13 cellular contexts compared by ENCODE assay signal in the genomic region with DNA sequence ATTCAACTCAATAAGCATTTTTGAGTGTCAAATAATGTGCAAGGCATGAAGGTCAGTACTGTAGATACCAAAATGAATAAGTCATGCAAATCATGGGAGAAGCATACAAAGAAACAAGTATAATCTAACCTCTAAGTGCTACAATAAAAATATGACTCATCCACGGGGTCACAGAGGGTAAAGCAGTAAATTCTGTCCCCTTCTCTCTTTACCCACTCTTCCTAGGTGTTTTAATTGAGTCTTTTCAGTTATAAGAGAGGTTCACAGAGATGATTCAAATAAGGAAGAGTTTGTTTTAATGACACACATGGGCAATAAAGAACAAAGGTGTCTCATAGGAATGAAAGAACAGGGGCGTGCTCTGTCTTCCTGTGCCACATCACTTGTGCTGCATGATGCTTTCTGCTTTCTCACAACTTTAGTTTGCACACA.
DNase-seq lines count a peak whose midpoint lies in the region; ATAC-seq, FAIRE-seq and TF ChIP-seq lines count a peak whose summit lies in the region.
"Had no signal": no experiment of that assay in that cellular context is flagged by ENCODE, and none has a peak within 500 bp of the region (broad histone marks: within the 10 kb centered on the region; RNA-seq: fewer than 3 reads in every experiment).

No MANE protein-coding gene starts in this region.

- DNase-seq in DMS79 treated with DMSO at 0.1 percent for 48 hours (lab: John Stamatoyannopoulos, UW) (peak; percentile 55), DMS79 (lab: John Stamatoyannopoulos, UW) (no peak), OCI-LY7 (ENCODE audit: low spot score) (peak; percentile 54), left colon (no peak), GM12892 (ENCODE audit: insufficient read length) (no peak)
- no peak for DNase-seq in activated effector memory CD4-positive, alpha-beta T cell treated with Interleukin-2 at 50 U/mL for 16 hours
- DNase-seq: 8988T; adrenal gland; effector CD8-positive, alpha-beta T cell; H9; uterus had no signal

- intact Hi-C loops in OCI-LY7 (cut with micrococcal nuclease; ENCODE audit: unreplicated experiment): no loop called here
- intact Hi-C loops in left colon (cut with DNase I, micrococcal nuclease): loop anchor here in 1 of 2 donors (10.0 kb wide), 1 partner anchor 92 kb away; no protein-coding TSS in a partner anchor

- no peaks in the 10 kb centered on the region for H3K9me3 ChIP-seq in OCI-LY7 (ENCODE audit: low read length)
- H3K9me3 ChIP-seq: adrenal gland, uterus had no signal

- no peak overlapping the region for H3K4me3 ChIP-seq in OCI-LY7 (ENCODE audit: low read depth, low read length, poor library complexity, severe bottlenecking)
- H3K4me3 ChIP-seq: adrenal gland, uterus had no signal

- H3K4me2 ChIP-seq in OCI-LY7 (ENCODE audit: low read length): peak overlapping the region; percentile 52

- H3K79me2 ChIP-seq in OCI-LY7 (ENCODE audit: insufficient read depth, low read depth, low read length): no peaks in the 10 kb centered on the region

- H3K9me2 ChIP-seq in OCI-LY7 (ENCODE audit: insufficient read depth, low read length): no peaks in the 10 kb centered on the region

- no TSS peak for BruUV-seq in OCI-LY7 (replicated peaks; lab: Mats Ljungman, UMichigan)

- ATAC-seq in HG02981 (IDR thresholded peaks at IDR 0.05; ENCODE audit: unreplicated experiment) (peak; percentile 67), left colon (peak; percentile 97), HG03135 (IDR thresholded peaks at IDR 0.05; ENCODE audit: unreplicated experiment) (no peak)

- peaks cover 18% of the 10 kb centered on the region for H3K4me1 ChIP-seq in OCI-LY7 (ENCODE audit: insufficient read depth, low read length, poor library complexity, severe bottlenecking)
- H3K4me1 ChIP-seq: adrenal gland, uterus had no signal

- FAIRE-seq in GM12892 (lab: Jason Lieb, UNC): no peak

- no peaks in the 10 kb centered on the region for H3K36me3 ChIP-seq in OCI-LY7 (ENCODE audit: insufficient read depth, low read length)
- H3K36me3 ChIP-seq: adrenal gland, uterus had no signal

- CTCF ChIA-PET in OCI-LY7 (lab: Charles Lee; ENCODE audit: unreplicated experiment): no interaction called here

- H2AFZ ChIP-seq in OCI-LY7 (ENCODE audit: low read length): peak overlapping the region; percentile 81; the same call in 1 of the 2 replicates

- no peak for TF ChIP-seq CTCF in OCI-LY7 (conservative IDR thresholded peaks at IDR 0.05; ENCODE audit: low read length)

- POLR2A ChIA-PET in OCI-LY7 (lab: Charles Lee): interaction anchor here (0.7 kb wide), 1 partner anchor 412 kb away, joined by 3 read pairs; no protein-coding TSS in a partner anchor

- no peak for TF ChIP-seq POLR2A in GM12892 (IDR thresholded peaks at IDR 0.05; ENCODE audit: low read depth, low read length)

- peak overlapping the region; percentile 28 for H3K27ac ChIP-seq in OCI-LY7 (ENCODE audit: low read depth, low read length, poor library complexity, severe bottlenecking)
- H3K27ac ChIP-seq: adrenal gland, uterus had no signal

- H4K20me1 ChIP-seq in OCI-LY7 (ENCODE audit: insufficient read depth, low read length): no peaks in the 10 kb centered on the region

Comparison
In these comparisons a context has a peak if more than half of its experiments do, and no peak if none do; other contexts are left out.
1. DNase-seq: peak in DMS79 treated with DMSO at 0.1 percent for 48 hours (single experiment) and OCI-LY7 (single experiment); none in DMS79 (single experiment), left colon (0 of 2), activated effector memory CD4-positive, alpha-beta T cell treated with Interleukin-2 at 50 U/mL for 16 hours (single experiment) and GM12892 (single experiment).